1 cellular context compared by ENCODE assay signal in the genomic region with DNA sequence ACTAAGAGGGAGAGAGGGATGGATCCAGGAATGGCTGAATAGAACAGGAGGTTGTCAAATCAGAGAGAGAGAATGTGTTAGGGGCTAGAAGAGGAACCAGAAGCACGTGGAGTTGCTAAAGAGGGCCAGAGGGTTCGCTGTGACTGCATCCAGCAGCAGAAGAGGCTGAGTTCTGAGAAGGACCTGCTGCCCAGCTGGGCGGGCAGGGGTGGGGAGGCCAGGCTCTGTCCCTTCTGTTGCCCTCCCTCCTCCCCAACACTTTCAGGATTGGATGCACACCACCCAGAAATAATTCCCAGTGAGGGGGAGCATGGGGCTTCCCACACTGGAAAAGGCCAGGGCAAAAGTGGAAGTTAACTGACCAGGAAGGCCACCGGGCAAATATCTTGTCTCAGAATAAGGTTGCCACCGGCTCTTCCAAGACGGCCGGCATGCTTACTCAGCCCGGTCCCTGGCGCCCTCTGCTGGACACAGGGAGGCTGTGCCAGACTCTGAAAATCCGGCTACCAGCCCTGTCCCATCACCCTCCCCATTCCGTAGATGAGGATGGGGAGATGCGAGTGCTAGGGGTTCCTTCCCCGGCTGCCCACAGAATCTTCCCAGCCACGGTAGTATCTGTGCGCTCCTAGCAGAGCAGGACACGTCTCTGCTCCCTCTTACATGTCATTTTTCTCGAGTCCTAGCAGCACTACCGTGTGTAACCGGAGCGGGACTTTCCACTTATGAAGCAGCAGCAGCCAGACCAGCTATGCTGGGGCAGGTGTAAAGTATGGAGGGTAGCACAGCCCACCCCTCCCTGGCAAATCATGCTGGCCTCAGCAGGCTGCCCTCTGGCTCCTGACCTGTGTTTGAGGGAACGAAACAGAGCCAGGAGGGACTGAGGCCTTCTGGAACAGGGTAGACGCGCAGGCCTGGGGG.
TF ChIP-seq lines count a peak whose summit lies in the region.

No MANE protein-coding gene starts in this region.

TF ChIP-seq in GM12878, 131 proteins besides CTCF, POLR2A, EP300 and RAD21 (continued from another document):
- TF ChIP-seq, protein P1, sequence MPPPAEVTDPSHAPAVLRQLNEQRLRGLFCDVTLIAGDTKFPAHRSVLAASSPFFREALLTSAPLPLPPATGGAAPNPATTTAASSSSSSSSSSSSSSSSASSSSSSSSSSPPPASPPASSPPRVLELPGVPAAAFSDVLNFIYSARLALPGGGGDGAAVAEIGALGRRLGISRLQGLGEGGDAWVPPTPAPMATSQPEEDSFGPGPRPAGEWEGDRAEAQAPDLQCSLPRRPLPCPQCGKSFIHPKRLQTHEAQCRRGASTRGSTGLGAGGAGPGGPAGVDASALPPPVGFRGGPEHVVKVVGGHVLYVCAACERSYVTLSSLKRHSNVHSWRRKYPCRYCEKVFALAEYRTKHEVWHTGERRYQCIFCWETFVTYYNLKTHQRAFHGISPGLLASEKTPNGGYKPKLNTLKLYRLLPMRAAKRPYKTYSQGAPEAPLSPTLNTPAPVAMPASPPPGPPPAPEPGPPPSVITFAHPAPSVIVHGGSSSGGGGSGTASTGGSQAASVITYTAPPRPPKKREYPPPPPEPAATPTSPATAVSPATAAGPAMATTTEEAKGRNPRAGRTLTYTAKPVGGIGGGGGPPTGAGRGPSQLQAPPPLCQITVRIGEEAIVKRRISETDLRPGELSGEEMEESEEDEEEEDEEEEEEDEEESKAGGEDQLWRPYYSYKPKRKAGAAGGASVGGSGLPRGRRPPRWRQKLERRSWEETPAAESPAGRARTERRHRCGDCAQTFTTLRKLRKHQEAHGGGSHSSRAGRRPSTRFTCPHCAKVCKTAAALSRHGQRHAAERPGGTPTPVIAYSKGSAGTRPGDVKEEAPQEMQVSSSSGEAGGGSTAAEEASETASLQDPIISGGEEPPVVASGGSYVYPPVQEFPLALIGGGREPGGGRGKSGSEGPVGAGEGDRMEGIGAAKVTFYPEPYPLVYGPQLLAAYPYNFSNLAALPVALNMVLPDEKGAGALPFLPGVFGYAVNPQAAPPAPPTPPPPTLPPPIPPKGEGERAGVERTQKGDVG (CRISPR knock-in tag; IDR thresholded peaks at IDR 0.05), result no peak
- no peak for TF ChIP-seq MXI1 (IDR thresholded peaks at IDR 0.05; ENCODE audit: low read depth, low read length)
- TF ChIP-seq MTA3 (IDR thresholded peaks at IDR 0.05; ENCODE audit: borderline replicate concordance, low read length), result no peak
- no peak for TF ChIP-seq CHD2 (IDR thresholded peaks at IDR 0.05; ENCODE audit: borderline replicate concordance, low read depth, low read length)
- no peak for TF ChIP-seq RFX5 (IDR thresholded peaks at IDR 0.05; ENCODE audit: low read depth, low read length)
- no peak for TF ChIP-seq ZNF24 (IDR thresholded peaks at IDR 0.05)
- no peak for TF ChIP-seq PAX8 (IDR thresholded peaks at IDR 0.05)
- TF ChIP-seq FOXM1 (IDR thresholded peaks at IDR 0.05; ENCODE audit: low read depth, low read length), result peak; percentile 14; the same call in 1 of the 2 replicates
- TF ChIP-seq, protein P2, sequence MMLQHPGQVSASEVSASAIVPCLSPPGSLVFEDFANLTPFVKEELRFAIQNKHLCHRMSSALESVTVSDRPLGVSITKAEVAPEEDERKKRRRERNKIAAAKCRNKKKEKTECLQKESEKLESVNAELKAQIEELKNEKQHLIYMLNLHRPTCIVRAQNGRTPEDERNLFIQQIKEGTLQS (IDR thresholded peaks at IDR 0.05; ENCODE audit: borderline replicate concordance, extremely low read depth, low read depth, low read length), result no peak
- TF ChIP-seq, protein P3, sequence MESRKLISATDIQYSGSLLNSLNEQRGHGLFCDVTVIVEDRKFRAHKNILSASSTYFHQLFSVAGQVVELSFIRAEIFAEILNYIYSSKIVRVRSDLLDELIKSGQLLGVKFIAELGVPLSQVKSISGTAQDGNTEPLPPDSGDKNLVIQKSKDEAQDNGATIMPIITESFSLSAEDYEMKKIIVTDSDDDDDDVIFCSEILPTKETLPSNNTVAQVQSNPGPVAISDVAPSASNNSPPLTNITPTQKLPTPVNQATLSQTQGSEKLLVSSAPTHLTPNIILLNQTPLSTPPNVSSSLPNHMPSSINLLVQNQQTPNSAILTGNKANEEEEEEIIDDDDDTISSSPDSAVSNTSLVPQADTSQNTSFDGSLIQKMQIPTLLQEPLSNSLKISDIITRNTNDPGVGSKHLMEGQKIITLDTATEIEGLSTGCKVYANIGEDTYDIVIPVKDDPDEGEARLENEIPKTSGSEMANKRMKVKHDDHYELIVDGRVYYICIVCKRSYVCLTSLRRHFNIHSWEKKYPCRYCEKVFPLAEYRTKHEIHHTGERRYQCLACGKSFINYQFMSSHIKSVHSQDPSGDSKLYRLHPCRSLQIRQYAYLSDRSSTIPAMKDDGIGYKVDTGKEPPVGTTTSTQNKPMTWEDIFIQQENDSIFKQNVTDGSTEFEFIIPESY (IDR thresholded peaks at IDR 0.05), result no peak
- 0 out of 2 replicates have a peak, but pooled peaks have one; percentile 34 for TF ChIP-seq SMARCA5 (IDR thresholded peaks at IDR 0.05)
- TF ChIP-seq ESRRA (IDR thresholded peaks at IDR 0.05; ENCODE audit: low read length), result no peak
- TF ChIP-seq, protein P4, sequence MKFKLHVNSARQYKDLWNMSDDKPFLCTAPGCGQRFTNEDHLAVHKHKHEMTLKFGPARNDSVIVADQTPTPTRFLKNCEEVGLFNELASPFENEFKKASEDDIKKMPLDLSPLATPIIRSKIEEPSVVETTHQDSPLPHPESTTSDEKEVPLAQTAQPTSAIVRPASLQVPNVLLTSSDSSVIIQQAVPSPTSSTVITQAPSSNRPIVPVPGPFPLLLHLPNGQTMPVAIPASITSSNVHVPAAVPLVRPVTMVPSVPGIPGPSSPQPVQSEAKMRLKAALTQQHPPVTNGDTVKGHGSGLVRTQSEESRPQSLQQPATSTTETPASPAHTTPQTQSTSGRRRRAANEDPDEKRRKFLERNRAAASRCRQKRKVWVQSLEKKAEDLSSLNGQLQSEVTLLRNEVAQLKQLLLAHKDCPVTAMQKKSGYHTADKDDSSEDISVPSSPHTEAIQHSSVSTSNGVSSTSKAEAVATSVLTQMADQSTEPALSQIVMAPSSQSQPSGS (IDR thresholded peaks at IDR 0.05; ENCODE audit: low read length), result no peak
